Comparison of ENCODE assay signal across 19 cellular contexts in genomic region chr18:54740146-54740844, GRCh38.
DNase-seq lines count a peak whose midpoint lies in the region; ATAC-seq, FAIRE-seq and TF ChIP-seq lines count a peak whose summit lies in the region.
"Had no signal": no experiment of that assay in that cellular context is flagged by ENCODE, and none has a peak within 500 bp of the region (broad histone marks: within the 10 kb centered on the region; RNA-seq: fewer than 3 reads in every experiment).

No MANE protein-coding gene starts in this region.

- H3K27ac ChIP-seq in A549: peak overlapping the region; percentile 69 to 82
- H3K27ac ChIP-seq: thoracic aorta had no signal

- H3K9me3 ChIP-seq in A549: peaks cover 9% of the 10 kb centered on the region; the same call in 1 of the 3 replicates
- H3K9me3 ChIP-seq: thoracic aorta had no signal

- H3K4me2 ChIP-seq in A549: peak overlapping the region; percentile 19

- H3K4me1 ChIP-seq in A549: peaks cover 60% of the 10 kb centered on the region

- no peak for TF ChIP-seq EP300 in A549 (IDR thresholded peaks at IDR 0.05)

- no peak for TF ChIP-seq POLR2A in A549 (IDR thresholded peaks at IDR 0.05; ENCODE audit: low read length)

- CTCF ChIA-PET in A549 (lab: Yijun Ruan, JAX): no interaction called here

- no peak for TF ChIP-seq RAD21 in A549 (conservative IDR thresholded peaks at IDR 0.05 in 1 of 2, IDR thresholded peaks at IDR 0.05 in 1 of 2)

- DNase-seq in A549 (ENCODE audit: low read depth in 1 of 2, low spot score in 1 of 2): peak in 1 of 2 experiments; percentile 15
- DNase-seq in HPDE6-E6E7 (ENCODE audit: extremely low spot score): peak; percentile 8
- peak; percentile 29 for DNase-seq in amniotic stem cell (lab: John Stamatoyannopoulos, UW)
- peak; percentile 73 for DNase-seq in fibroblast of villous mesenchyme (ENCODE audit: low read depth)
- DNase-seq in SKM-1 (lab: John Stamatoyannopoulos, UW; ENCODE audit: unreplicated experiment): no peak
- no peak for DNase-seq in stimulated activated CD4-positive, alpha-beta T cell treated with anti-CD3 and anti-CD28 coated beads, Interleukin-4, amount 100 ng/mL, for 24 hours
- DNase-seq in DMS114 treated with DMSO at 0.1 percent for 48 hours (lab: John Stamatoyannopoulos, UW; ENCODE audit: unreplicated experiment): no peak
- DNase-seq: activated naive CD4-positive, alpha-beta T cell treated with anti-CD3 and anti-CD28 coated beads for 36 hours; CD8-positive, alpha-beta memory T cell; GDM1; naive B cell; NCI-H2107; NCI-H774; RPMI8226; stimulated activated CD4-positive, alpha-beta T cell treated with anti-CD3 and anti-CD28 coated beads, Interleukin-1b, Interleukin-23, amount 100 ng/mL, for 48 hours; T-helper 2 cell had no signal

- ATAC-seq in A549 (no peak), HG03460 (IDR thresholded peaks at IDR 0.05; ENCODE audit: unreplicated experiment) (no peak)
- ATAC-seq: activated CD4-positive, CD25-positive, alpha-beta regulatory T cell treated with anti-CD3 and anti-CD28 coated beads, Interleukin-2, amount 50 U/mL, for 24 hours had no signal

- no peak for FAIRE-seq in A549 (lab: Jason Lieb, UNC)

- TF ChIP-seq CTCF in A549 (IDR thresholded peaks at IDR 0.05): no peak
- TF ChIP-seq CTCF in fibroblast of villous mesenchyme (IDR thresholded peaks at IDR 0.05; ENCODE audit: insufficient read depth, low read depth, low read length): no peak

- POLR2A ChIA-PET in A549 (lab: Yijun Ruan, JAX): interaction anchor here (1.6 to 2.6 kb wide), 2 partner anchors 35 to 88 kb away, joined by 3 to 10 read pairs; partner anchors contain the start of gene RAB27B

- H3K4me3 ChIP-seq in A549 (no peak overlapping the region), fibroblast of villous mesenchyme (ENCODE audit: low read depth, low read length) (no peak overlapping the region)
- H3K4me3 ChIP-seq: thoracic aorta had no signal

- WGBS in A549 (ENCODE audit: missing lambda C conversion rate): 40% methylated on average over 3 of the region's 3 CpGs

TF ChIP-seq in A549, 52 proteins besides CTCF, POLR2A, EP300 and RAD21:
- TF ChIP-seq CHD4 (IDR thresholded peaks at IDR 0.05; ENCODE audit: borderline replicate concordance): no peak
- no peak for TF ChIP-seq KDM1A (IDR thresholded peaks at IDR 0.05; ENCODE audit: low read depth)
- no peak for TF ChIP-seq BHLHE40 (IDR thresholded peaks at IDR 0.05; ENCODE audit: low read depth, low read length)
- TF ChIP-seq ZFP36 (IDR thresholded peaks at IDR 0.05; ENCODE audit: borderline replicate concordance, partially characterized antibody): no peak
- TF ChIP-seq CBX8 (IDR thresholded peaks at IDR 0.05): no peak
- TF ChIP-seq MAFK (IDR thresholded peaks at IDR 0.05; ENCODE audit: partially characterized antibody): peak; percentile 59
- no peak for TF ChIP-seq JUNB (IDR thresholded peaks at IDR 0.05)
- no peak for TF ChIP-seq HMGXB4 (CRISPR knock-in tag; IDR thresholded peaks at IDR 0.05; ENCODE audit: borderline replicate concordance)
- TF ChIP-seq FOSB (CRISPR knock-in tag; IDR thresholded peaks at IDR 0.05): no peak
- TF ChIP-seq BCL3 (IDR thresholded peaks at IDR 0.05): no peak
- no peak for TF ChIP-seq JUN (IDR thresholded peaks at IDR 0.05)
- no peak for TF ChIP-seq SREBF2 (IDR thresholded peaks at IDR 0.05)
- TF ChIP-seq NFE2L2 (conservative IDR thresholded peaks at IDR 0.05; ENCODE audit: low read length): peak; percentile 61
- TF ChIP-seq NR3C1 (IDR thresholded peaks at IDR 0.05): no peak
- TF ChIP-seq ELK1 (IDR thresholded peaks at IDR 0.05; ENCODE audit: low read depth, low read length): no peak
- no peak for TF ChIP-seq HOXA7 (CRISPR knock-in tag; IDR thresholded peaks at IDR 0.05)
- no peak for TF ChIP-seq MAZ (IDR thresholded peaks at IDR 0.05; ENCODE audit: borderline replicate concordance, low read depth, low read length)
- TF ChIP-seq GATA3 (IDR thresholded peaks at IDR 0.05; ENCODE audit: borderline replicate concordance): no peak
- TF ChIP-seq ESRRA (IDR thresholded peaks at IDR 0.05; ENCODE audit: borderline replicate concordance, low read length): no peak
- TF ChIP-seq CHD2 (IDR thresholded peaks at IDR 0.05; ENCODE audit: low read length, partially characterized antibody): no peak
- TF ChIP-seq PHF8 (IDR thresholded peaks at IDR 0.05; ENCODE audit: borderline replicate concordance, low read depth): no peak
- TF ChIP-seq RCOR1 (IDR thresholded peaks at IDR 0.05; ENCODE audit: low read depth, low read length): no peak
- TF ChIP-seq KDM5A (IDR thresholded peaks at IDR 0.05): no peak
- TF ChIP-seq MAX (IDR thresholded peaks at IDR 0.05): no peak
- TF ChIP-seq FOSL2 (IDR thresholded peaks at IDR 0.05): 0 out of 2 replicates have a peak, but pooled peaks have one; percentile 7
- peak; percentile 72 for TF ChIP-seq FOSL2 (CRISPR knock-in tag; IDR thresholded peaks at IDR 0.05)
- TF ChIP-seq POLR2AphosphoS2 (conservative IDR thresholded peaks at IDR 0.05; ENCODE audit: low read length): no peak

Comparison
In these comparisons a context has a peak if more than half of its experiments do, and no peak if none do; other contexts are left out.
1. DNase-seq: peak in HPDE6-E6E7 (single experiment), amniotic stem cell (single experiment) and fibroblast of villous mesenchyme (single experiment); none in SKM-1 (single experiment), stimulated activated CD4-positive, alpha-beta T cell treated with anti-CD3 and anti-CD28 coated beads, Interleukin-4, amount 100 ng/mL, for 24 hours (single experiment) and DMS114 treated with DMSO at 0.1 percent for 48 hours (single experiment).